In genomic region chr16:72291531-72291981, GRCh38 we compare ENCODE assay signal across 10 cellular contexts.
A peak's percentile ranks its signal among the peaks of the same experiment; 100 is the strongest.
DNase-seq lines count a peak whose midpoint lies in the region; ATAC-seq and TF ChIP-seq lines count a peak whose summit lies in the region.
"Had no signal": no experiment of that assay in that cellular context is flagged by ENCODE, and none has a peak within 500 bp of the region (broad histone marks: within the 10 kb centered on the region; RNA-seq: fewer than 3 reads in every experiment).

No MANE protein-coding gene starts in this region.

- H3K4me1 Mint-ChIP-seq in stimulated activated effector memory CD8-positive, alpha-beta T cell treated with anti-CD3 and anti-CD28 coated beads, Interleukin-12 subunit alpha, Interleukin-12 subunit beta, amount 100 ng/mL, for 72 hours: no peaks in the 10 kb centered on the region
- H3K4me1 Mint-ChIP-seq: IgD-negative memory B cell had no signal

- H3K36me3 Mint-ChIP-seq in stimulated activated effector memory CD8-positive, alpha-beta T cell treated with anti-CD3 and anti-CD28 coated beads, Interleukin-12 subunit alpha, Interleukin-12 subunit beta, amount 100 ng/mL, for 72 hours: no peaks in the 10 kb centered on the region
- H3K36me3 Mint-ChIP-seq: IgD-negative memory B cell had no signal

- peaks cover 0 to 20% (median 16%) of the 10 kb centered on the region in 4 donors for H3K4me1 ChIP-seq in sigmoid colon

- TF ChIP-seq EP300 in sigmoid colon (IDR thresholded peaks at IDR 0.05): peak in 2 of 4 donors; percentile 41 to 58

- H3K4me3 ChIP-seq in sigmoid colon: no peak overlapping the region

- no peaks in the 10 kb centered on the region for H3K9me3 ChIP-seq in sigmoid colon

- TF ChIP-seq CTCF in sigmoid colon (IDR thresholded peaks at IDR 0.05): no peak

- no peak overlapping the region for H3K4me3 Mint-ChIP-seq in stimulated activated effector memory CD8-positive, alpha-beta T cell treated with anti-CD3 and anti-CD28 coated beads, Interleukin-12 subunit alpha, Interleukin-12 subunit beta, amount 100 ng/mL, for 72 hours
- H3K4me3 Mint-ChIP-seq: activated T-helper 1 cell treated with anti-CD3 and anti-CD28 coated beads, Interleukin-12 subunit alpha, Interleukin-12 subunit beta, Interleukin-2, Interleukin-4 antibody, amounts not matched to agents 30 ng/mL and 10 ng/mL and 1 ng/mL, durations not matched to agents 14 hours and 24 hours and 36 hours; IgD-negative memory B cell had no signal

- H3K9me3 Mint-ChIP-seq in stimulated activated effector memory CD8-positive, alpha-beta T cell treated with anti-CD3 and anti-CD28 coated beads, Interleukin-12 subunit alpha, Interleukin-12 subunit beta, amount 100 ng/mL, for 72 hours: no peaks in the 10 kb centered on the region
- H3K9me3 Mint-ChIP-seq: activated T-helper 1 cell treated with anti-CD3 and anti-CD28 coated beads, Interleukin-12 subunit alpha, Interleukin-12 subunit beta, Interleukin-2, Interleukin-4 antibody, amounts not matched to agents 30 ng/mL and 10 ng/mL and 1 ng/mL, durations not matched to agents 14 hours and 24 hours and 36 hours; IgD-negative memory B cell had no signal

- H3K27me3 ChIP-seq in sigmoid colon: no peaks in the 10 kb centered on the region

- TF ChIP-seq POLR2A in sigmoid colon (IDR thresholded peaks at IDR 0.05) (no peak), erythroblast (IDR thresholded peaks at IDR 0.05; ENCODE audit: low read length) (no peak)

- no peak overlapping the region for H3K27ac Mint-ChIP-seq in stimulated activated effector memory CD8-positive, alpha-beta T cell treated with anti-CD3 and anti-CD28 coated beads, Interleukin-12 subunit alpha, Interleukin-12 subunit beta, amount 100 ng/mL, for 72 hours
- H3K27ac Mint-ChIP-seq: activated T-helper 1 cell treated with anti-CD3 and anti-CD28 coated beads, Interleukin-12 subunit alpha, Interleukin-12 subunit beta, Interleukin-2, Interleukin-4 antibody, amounts not matched to agents 30 ng/mL and 10 ng/mL and 1 ng/mL, durations not matched to agents 14 hours and 24 hours and 36 hours; IgD-negative memory B cell had no signal

- H3K36me3 ChIP-seq in sigmoid colon: no peaks in the 10 kb centered on the region

- intact Hi-C loops in sigmoid colon (cut with DNase I): no loop called here

- DNase-seq in EH (ENCODE audit: low read depth) (peak; percentile 98), fibroblast of peridontal ligament (ENCODE audit: extremely low read depth) (peak; percentile 97), sigmoid colon (no peak), midbrain (lab: John Stamatoyannopoulos, UW) (no peak), erythroblast (lab: John Stamatoyannopoulos, UW) (no peak)
- no peak for DNase-seq in stimulated activated effector memory CD8-positive, alpha-beta T cell treated with anti-CD3 and anti-CD28 coated beads, Interleukin-12 subunit alpha, Interleukin-12 subunit beta, amount 100 ng/mL, for 72 hours (ENCODE audit: low spot score in 2 of 2)

- peak overlapping the region; percentile 41 to 84 (median 74) for H3K27ac ChIP-seq in sigmoid colon

- ATAC-seq in SK-N-SH treated with all-trans-retinoic acid at 6 μM for 48 hours: peak; percentile 96
- ATAC-seq in stimulated activated effector memory CD8-positive, alpha-beta T cell treated with anti-CD3 and anti-CD28 coated beads, Interleukin-12 subunit alpha, Interleukin-12 subunit beta, amount 100 ng/mL, for 72 hours: no peak
- no peak for ATAC-seq in GM21717 (IDR thresholded peaks at IDR 0.05; ENCODE audit: unreplicated experiment)

TF ChIP-seq in SK-N-SH treated with all-trans-retinoic acid at 6 μM for 48 hours, 23 proteins besides CTCF, POLR2A, EP300 and RAD21 (continues in another document):
- no peak for TF ChIP-seq TCF4 (CRISPR knock-in tag; IDR thresholded peaks at IDR 0.05; ENCODE audit: borderline replicate concordance)
- TF ChIP-seq ZFP3 (CRISPR knock-in tag; IDR thresholded peaks at IDR 0.05): no peak
- TF ChIP-seq ZNF70 (CRISPR knock-in tag; IDR thresholded peaks at IDR 0.05): no peak
- no peak for TF ChIP-seq BACH2 (CRISPR knock-in tag; IDR thresholded peaks at IDR 0.05; ENCODE audit: borderline replicate concordance)
- TF ChIP-seq POU6F1 (CRISPR knock-in tag; IDR thresholded peaks at IDR 0.05; ENCODE audit: borderline replicate concordance, low read depth): 0 out of 2 replicates have a peak, but pooled peaks have one; percentile 1
- no peak for TF ChIP-seq PPARA (CRISPR knock-in tag; IDR thresholded peaks at IDR 0.05; ENCODE audit: borderline replicate concordance)
- TF ChIP-seq ZNF8 (CRISPR knock-in tag; IDR thresholded peaks at IDR 0.05): no peak
- TF ChIP-seq ZNF565 (CRISPR knock-in tag; conservative IDR thresholded peaks at IDR 0.05; ENCODE audit: low read depth): no peak
- no peak for TF ChIP-seq ARNTL (CRISPR knock-in tag; IDR thresholded peaks at IDR 0.05; ENCODE audit: borderline replicate concordance, low read depth)
- TF ChIP-seq CREB5 (CRISPR knock-in tag; IDR thresholded peaks at IDR 0.05; ENCODE audit: low read depth): peak; percentile 58; the same call in 1 of the 2 replicates
- peak; percentile 96 for TF ChIP-seq ISL1 (CRISPR knock-in tag; IDR thresholded peaks at IDR 0.05)
- peak; percentile 88; the same call in 1 of the 2 replicates for TF ChIP-seq ZC3H10 (CRISPR knock-in tag; IDR thresholded peaks at IDR 0.05)
- peak; percentile 47; the same call in 1 of the 2 replicates for TF ChIP-seq TOX (CRISPR knock-in tag; IDR thresholded peaks at IDR 0.05; ENCODE audit: borderline replicate concordance)
- no peak for TF ChIP-seq RARB (CRISPR knock-in tag; IDR thresholded peaks at IDR 0.05)
- no peak for TF ChIP-seq GLIS3 (CRISPR knock-in tag; IDR thresholded peaks at IDR 0.05)
- peak; percentile 82; the same call in 1 of the 2 replicates for TF ChIP-seq PATZ1 (CRISPR knock-in tag; IDR thresholded peaks at IDR 0.05; ENCODE audit: borderline replicate concordance)
- no peak for TF ChIP-seq ESRRG (CRISPR knock-in tag; IDR thresholded peaks at IDR 0.05)
- no peak for TF ChIP-seq CSDC2 (CRISPR knock-in tag; IDR thresholded peaks at IDR 0.05)
- peak; percentile 58; the same call in 1 of the 2 replicates for TF ChIP-seq CSRNP3 (CRISPR knock-in tag; IDR thresholded peaks at IDR 0.05)
- peak; percentile 47; the same call in 1 of the 2 replicates for TF ChIP-seq SNAI2 (CRISPR knock-in tag; IDR thresholded peaks at IDR 0.05)
- TF ChIP-seq ZFP30 (CRISPR knock-in tag; IDR thresholded peaks at IDR 0.05): no peak

Comparison
In these comparisons a context has a peak if more than half of its experiments do, and no peak if none do; other contexts are left out.
1. DNase-seq: peak in EH (single experiment) and fibroblast of peridontal ligament (single experiment); none in sigmoid colon (single experiment), midbrain (single experiment), erythroblast (0 of 2) and stimulated activated effector memory CD8-positive, alpha-beta T cell treated with anti-CD3 and anti-CD28 coated beads, Interleukin-12 subunit alpha, Interleukin-12 subunit beta, amount 100 ng/mL, for 72 hours (0 of 2).